9 cellular contexts compared by ENCODE assay signal in genomic region chr6:37007340-37008043, GRCh38.
DNase-seq lines count a peak whose midpoint lies in the region; ATAC-seq and TF ChIP-seq lines count a peak whose summit lies in the region.
"Had no signal": no experiment of that assay in that cellular context is flagged by ENCODE, and none has a peak within 500 bp of the region (broad histone marks: within the 10 kb centered on the region; RNA-seq: fewer than 3 reads in every experiment).

No MANE protein-coding gene starts in this region.

- H3K27ac Mint-ChIP-seq in stimulated activated naive B cell treated with anti-CD40 and anti-IgM and Interleukin-4, amounts not matched to agents 10 μg/mL and 1 μg/mL and 100 μg/mL, for 72 hours: peak overlapping the region; percentile 98

- ATAC-seq in stimulated activated naive B cell treated with anti-CD40 and anti-IgM and Interleukin-4, amounts not matched to agents 10 μg/mL and 1 μg/mL and 100 μg/mL, for 72 hours (replicated peaks): peak; percentile 48 to 63
- ATAC-seq in GM21390 (IDR thresholded peaks at IDR 0.05; ENCODE audit: unreplicated experiment): no peak

- peak; percentile 76 for DNase-seq in NAMALWA (ENCODE audit: low spot score)
- peak; percentile 71 for DNase-seq in germinal center (ENCODE audit: low spot score)
- DNase-seq in stimulated activated naive B cell treated with anti-CD40 and anti-IgM and Interleukin-4, amounts not matched to agents 10 μg/mL and 1 μg/mL and 100 μg/mL, for 72 hours: peak; percentile 39
- DNase-seq in stimulated activated CD4-positive, alpha-beta T cell treated with anti-CD3 and anti-CD28 coated beads, Interleukin-4, amount 100 ng/mL, for 1 hour: no peak
- no peak for DNase-seq in AML-193 (lab: John Stamatoyannopoulos, UW)
- DNase-seq in HK-2 (ENCODE audit: unreplicated experiment): no peak
- DNase-seq: small intestine had no signal

- H3K4me1 Mint-ChIP-seq in stimulated activated naive B cell treated with anti-CD40 and anti-IgM and Interleukin-4, amounts not matched to agents 10 μg/mL and 1 μg/mL and 100 μg/mL, for 72 hours: peaks cover 39 to 79% of the 10 kb centered on the region in 2 donors

- peak overlapping the region; percentile 88 to 98 for H3K4me3 Mint-ChIP-seq in stimulated activated naive B cell treated with anti-CD40 and anti-IgM and Interleukin-4, amounts not matched to agents 10 μg/mL and 1 μg/mL and 100 μg/mL, for 72 hours

- no peaks in the 10 kb centered on the region for H3K9me3 Mint-ChIP-seq in stimulated activated naive B cell treated with anti-CD40 and anti-IgM and Interleukin-4, amounts not matched to agents 10 μg/mL and 1 μg/mL and 100 μg/mL, for 72 hours

- H3K36me3 Mint-ChIP-seq in stimulated activated naive B cell treated with anti-CD40 and anti-IgM and Interleukin-4, amounts not matched to agents 10 μg/mL and 1 μg/mL and 100 μg/mL, for 72 hours: peaks cover 40 to 58% of the 10 kb centered on the region in 2 donors

- H3K27me3 Mint-ChIP-seq in stimulated activated naive B cell treated with anti-CD40 and anti-IgM and Interleukin-4, amounts not matched to agents 10 μg/mL and 1 μg/mL and 100 μg/mL, for 72 hours: no peaks in the 10 kb centered on the region

- peak; percentile 34 for TF ChIP-seq POLR2A in GM19193 (IDR thresholded peaks at IDR 0.05; ENCODE audit: extremely low read depth, insufficient read depth, insufficient read length)

Comparison
In these comparisons a context has a peak if more than half of its experiments do, and no peak if none do; other contexts are left out.
1. DNase-seq: peak in NAMALWA (single experiment), germinal center (single experiment) and stimulated activated naive B cell treated with anti-CD40 and anti-IgM and Interleukin-4, amounts not matched to agents 10 μg/mL and 1 μg/mL and 100 μg/mL, for 72 hours (single experiment); none in stimulated activated CD4-positive, alpha-beta T cell treated with anti-CD3 and anti-CD28 coated beads, Interleukin-4, amount 100 ng/mL, for 1 hour (single experiment), AML-193 (0 of 2) and HK-2 (single experiment).